In the genomic region with DNA sequence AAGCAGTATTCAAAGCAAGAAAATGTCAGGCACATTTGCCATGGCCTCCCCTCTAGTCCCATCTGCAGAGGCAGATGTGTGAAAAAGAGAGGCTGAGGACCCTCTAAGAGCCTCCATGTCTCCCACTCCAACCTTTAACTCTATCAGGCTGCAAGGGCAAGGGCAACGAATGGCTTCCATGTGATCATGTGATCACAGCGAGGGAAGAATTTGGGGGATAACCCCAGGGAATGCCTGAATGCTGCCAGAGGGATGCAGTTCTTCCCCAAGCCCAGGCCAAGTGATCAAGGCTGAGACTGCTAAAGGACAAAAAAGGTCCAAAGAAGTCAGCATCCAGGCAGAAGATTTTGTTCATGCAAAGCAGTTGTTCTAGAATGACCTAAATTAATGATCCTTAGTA, we compare ENCODE assay signal across 14 cellular contexts. TPM values are rescaled to one million over a fixed set of nuclear protein-coding genes. Genes with fewer than 3 reads are reported as not detected.
A peak's percentile ranks its signal among the peaks of the same experiment; 100 is the strongest.
DNase-seq lines count a peak whose midpoint lies in the region; ATAC-seq and TF ChIP-seq lines count a peak whose summit lies in the region.
"Had no signal": no experiment of that assay in that cellular context is flagged by ENCODE, and none has a peak within 500 bp of the region (broad histone marks: within the 10 kb centered on the region; RNA-seq: fewer than 3 reads in every experiment).

No MANE protein-coding gene starts in this region.

- H3K23ac ChIP-seq in H9 (ENCODE audit: insufficient read length, low read depth, low read length): no peak overlapping the region

- H3K27me3 Mint-ChIP-seq in H9 (ENCODE audit: low read depth) (no peaks in the 10 kb centered on the region), WTC11 (ENCODE audit: low read depth) (no peaks in the 10 kb centered on the region)

- no peak for TF ChIP-seq CTCF in H9 (conservative IDR thresholded peaks at IDR 0.05)
- no peak for TF ChIP-seq CTCF in WTC11 (IDR thresholded peaks at IDR 0.05)
- TF ChIP-seq CTCF in coronary artery (IDR thresholded peaks at IDR 0.05): no peak

- H2BK5ac ChIP-seq in H9 (ENCODE audit: insufficient read length, low read length): peak overlapping the region; percentile 55

- DNase-seq in H9: no peak
- no peak for DNase-seq in WTC11 (ENCODE audit: low spot score)
- no peak for DNase-seq in left ventricle myocardium superior
- DNase-seq in stimulated activated CD4-positive, alpha-beta T cell treated with anti-CD3 and anti-CD28 coated beads, Interleukin-4, amount 100 ng/mL, for 24 hours: no peak
- no peak for DNase-seq in MG63
- no peak for DNase-seq in coronary artery (ENCODE audit: low spot score)
- DNase-seq: BE2C; Caco-2; CD8-positive, alpha-beta T cell; GF-D8; HFFc6 had no signal

- no peaks in the 10 kb centered on the region for H3K9me3 ChIP-seq in H9 (ENCODE audit: control insufficient read depth, low read depth, low read length)
- no peaks in the 10 kb centered on the region for H3K9me3 ChIP-seq in iPS-15b (ENCODE audit: control insufficient read depth, insufficient read depth, low read length)
- no peaks in the 10 kb centered on the region for H3K9me3 ChIP-seq in MG63
- H3K9me3 ChIP-seq: BE2C, Caco-2, HAP-1 had no signal

- no peaks in the 10 kb centered on the region for H3K9me3 Mint-ChIP-seq in H9
- no peaks in the 10 kb centered on the region for H3K9me3 Mint-ChIP-seq in WTC11
- H3K9me3 Mint-ChIP-seq: CD8-positive, alpha-beta T cell; HFFc6 had no signal

- H2AK5ac ChIP-seq in H9 (ENCODE audit: insufficient read length, low read length): no peak overlapping the region

- H3K4me2 ChIP-seq in H9 (ENCODE audit: insufficient read depth, insufficient read length, low read length): no peak overlapping the region

- H3K27ac Mint-ChIP-seq in H9: peak overlapping the region in 1 of 3 experiments; percentile 76; a peak in 3 of 7 replicates
- no peak overlapping the region; the same call in 1 of the 2 replicates for H3K27ac Mint-ChIP-seq in WTC11
- H3K27ac Mint-ChIP-seq: CD8-positive, alpha-beta T cell; HFFc6 had no signal

- peaks cover 48 to 50% of the 10 kb centered on the region in 2 experiments for H3K4me1 Mint-ChIP-seq in H9
- peaks cover 61% of the 10 kb centered on the region for H3K4me1 Mint-ChIP-seq in WTC11

- H3K4me3 ChIP-seq in iPS-15b (ENCODE audit: low read depth, low read length): no peak overlapping the region
- no peak overlapping the region for H3K4me3 ChIP-seq in MG63
- no peak overlapping the region for H3K4me3 ChIP-seq in coronary artery
- H3K4me3 ChIP-seq: HAP-1 had no signal

- H3K4me1 ChIP-seq in H9 (ENCODE audit: insufficient read depth, low read length) (peaks cover 9% of the 10 kb centered on the region), iPS-15b (ENCODE audit: control insufficient read depth, insufficient read depth, low read length) (peaks cover 28% of the 10 kb centered on the region)
- H3K4me1 ChIP-seq: HAP-1 had no signal

- no peak overlapping the region for H3T11ph ChIP-seq in H9 (ENCODE audit: low read length)

- no peaks in the 10 kb centered on the region for H3K36me3 ChIP-seq in iPS-15b (ENCODE audit: control insufficient read depth, insufficient read depth, low read length)
- H3K36me3 ChIP-seq in MG63: no peaks in the 10 kb centered on the region
- H3K36me3 ChIP-seq: BE2C, HAP-1 had no signal

- peaks cover 3% of the 10 kb centered on the region for H3K23me2 ChIP-seq in H9 (ENCODE audit: insufficient read length, low read depth, low read length, poor library complexity, severe bottlenecking)

- H4K8ac ChIP-seq in H9 (replicated peaks; ENCODE audit: insufficient read length, low read depth, low read length): no peak overlapping the region

- intact Hi-C loops in left ventricle myocardium superior (cut with micrococcal nuclease): no loop called here

- no peak overlapping the region for H2BK120ac ChIP-seq in H9 (ENCODE audit: low read depth, low read length, poor library complexity, severe bottlenecking)

- H3K56ac ChIP-seq in H9 (ENCODE audit: insufficient read length, low read depth, low read length): no peak overlapping the region

- H3K9ac ChIP-seq in H9 (ENCODE audit: extremely low read depth, insufficient read length, low read length): no peak overlapping the region
- peak overlapping the region; percentile 12 for H3K9ac ChIP-seq in iPS-15b (ENCODE audit: low read depth, low read length)

- H3K27me3 ChIP-seq in H9 (ENCODE audit: insufficient read depth, low read length) (no peaks in the 10 kb centered on the region), iPS-15b (ENCODE audit: control insufficient read depth, insufficient read depth, low read length) (no peaks in the 10 kb centered on the region), MG63 (no peaks in the 10 kb centered on the region)
- H3K27me3 ChIP-seq: BE2C had no signal

- H3K18ac ChIP-seq in H9 (ENCODE audit: insufficient read length, low read depth, low read length): no peak overlapping the region

- H3K79me1 ChIP-seq in H9 (ENCODE audit: insufficient read depth, low read depth, low read length, poor library complexity, severe bottlenecking): peaks cover 4% of the 10 kb centered on the region

- WGBS in H9 (ENCODE audit: extremely low coverage, insufficient read length, low lambda C conversion rate): no CpG with 5 or more reads among the region's 2 CpGs

- POLR2A ChIA-PET in WTC11 (lab: Charles Lee): no interaction called here

- H2BK15ac ChIP-seq in H9 (ENCODE audit: low read depth, low read length): no peak overlapping the region

- H3K27ac ChIP-seq in H9 (ENCODE audit: insufficient read length, low read depth, low read length) (no peak overlapping the region), coronary artery (no peak overlapping the region)
- H3K27ac ChIP-seq: C4-2B had no signal

- no peak overlapping the region for H2BK12ac ChIP-seq in H9 (ENCODE audit: insufficient read length, low read depth, low read length)

- H3K79me2 ChIP-seq in H9 (ENCODE audit: insufficient read depth, low read length): peaks cover 59% of the 10 kb centered on the region

- H2BK20ac ChIP-seq in H9 (ENCODE audit: low read depth, low read length, poor library complexity, severe bottlenecking): no peak overlapping the region

- CTCF ChIA-PET in WTC11 (lab: Charles Lee): interaction anchor here (2.5 kb wide), 1 partner anchor 41 kb away, joined by 8 read pairs; no protein-coding TSS in a partner anchor

- H4K91ac ChIP-seq in H9 (ENCODE audit: insufficient read length, low read depth, low read length): no peak overlapping the region

- H4K20me1 ChIP-seq in H9 (ENCODE audit: control insufficient read depth, insufficient read depth, insufficient read length): no peaks in the 10 kb centered on the region

- H2AFZ ChIP-seq in H9 (ENCODE audit: low read length): no peak overlapping the region

- H3K36me3 Mint-ChIP-seq in H9 (ENCODE audit: insufficient read depth in 1 of 3, low read depth in 3 of 3) (peaks cover 0 to 6% (median 2%) of the 10 kb centered on the region in 3 experiments; a peak in 2 of 7 replicates), WTC11 (no peaks in the 10 kb centered on the region)

- H3K4me3 Mint-ChIP-seq in H9 (peak overlapping the region; percentile 9 to 52; a peak in 2 of 5 replicates), WTC11 (no peak overlapping the region)
- H3K4me3 Mint-ChIP-seq: CD8-positive, alpha-beta T cell; HFFc6 had no signal

- H3K14ac ChIP-seq in H9 (ENCODE audit: insufficient read depth, low read length): no peak overlapping the region

- ATAC-seq in WTC11 (no peak), left ventricle myocardium superior (no peak)
- ATAC-seq: CD8-positive, alpha-beta T cell had no signal

- no peak overlapping the region for H4K5ac ChIP-seq in H9 (ENCODE audit: insufficient read length, low read depth, low read length)

- no peak overlapping the region for H3K4ac ChIP-seq in H9 (ENCODE audit: low read depth, low read length)

TF ChIP-seq in WTC11, 78 proteins besides CTCF, POLR2A, EP300 and RAD21 (continues in another document):
- no peak for TF ChIP-seq GTF2I (CRISPR knock-in tag; conservative IDR thresholded peaks at IDR 0.05)
- TF ChIP-seq ELF4 (CRISPR knock-in tag; IDR thresholded peaks at IDR 0.05; ENCODE audit: low read depth): no peak
- TF ChIP-seq, protein P1, sequence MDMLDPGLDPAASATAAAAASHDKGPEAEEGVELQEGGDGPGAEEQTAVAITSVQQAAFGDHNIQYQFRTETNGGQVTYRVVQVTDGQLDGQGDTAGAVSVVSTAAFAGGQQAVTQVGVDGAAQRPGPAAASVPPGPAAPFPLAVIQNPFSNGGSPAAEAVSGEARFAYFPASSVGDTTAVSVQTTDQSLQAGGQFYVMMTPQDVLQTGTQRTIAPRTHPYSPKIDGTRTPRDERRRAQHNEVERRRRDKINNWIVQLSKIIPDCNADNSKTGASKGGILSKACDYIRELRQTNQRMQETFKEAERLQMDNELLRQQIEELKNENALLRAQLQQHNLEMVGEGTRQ (CRISPR knock-in tag; IDR thresholded peaks at IDR 0.05): peak; percentile 78
- no peak for TF ChIP-seq JAZF1 (CRISPR knock-in tag; IDR thresholded peaks at IDR 0.05)
- TF ChIP-seq ZNF121 (CRISPR knock-in tag; IDR thresholded peaks at IDR 0.05): no peak
- TF ChIP-seq, protein P2, sequence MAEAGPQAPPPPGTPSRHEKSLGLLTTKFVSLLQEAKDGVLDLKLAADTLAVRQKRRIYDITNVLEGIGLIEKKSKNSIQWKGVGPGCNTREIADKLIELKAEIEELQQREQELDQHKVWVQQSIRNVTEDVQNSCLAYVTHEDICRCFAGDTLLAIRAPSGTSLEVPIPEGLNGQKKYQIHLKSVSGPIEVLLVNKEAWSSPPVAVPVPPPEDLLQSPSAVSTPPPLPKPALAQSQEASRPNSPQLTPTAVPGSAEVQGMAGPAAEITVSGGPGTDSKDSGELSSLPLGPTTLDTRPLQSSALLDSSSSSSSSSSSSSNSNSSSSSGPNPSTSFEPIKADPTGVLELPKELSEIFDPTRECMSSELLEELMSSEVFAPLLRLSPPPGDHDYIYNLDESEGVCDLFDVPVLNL (CRISPR knock-in tag; IDR thresholded peaks at IDR 0.05; ENCODE audit: borderline replicate concordance, low read depth): no peak
- peak; percentile 74 for TF ChIP-seq USF1 (CRISPR knock-in tag; IDR thresholded peaks at IDR 0.05)
- TF ChIP-seq, protein P3, sequence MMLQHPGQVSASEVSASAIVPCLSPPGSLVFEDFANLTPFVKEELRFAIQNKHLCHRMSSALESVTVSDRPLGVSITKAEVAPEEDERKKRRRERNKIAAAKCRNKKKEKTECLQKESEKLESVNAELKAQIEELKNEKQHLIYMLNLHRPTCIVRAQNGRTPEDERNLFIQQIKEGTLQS (CRISPR knock-in tag; conservative IDR thresholded peaks at IDR 0.05): no peak

RNA-seq across cellular contexts. Expression of gene CHD6, which starts 4.9 kb away (rescaled TPM):
- total RNA-seq in H9 (2021): 48.2 and 51.5 TPM in 2 replicates
- 52.1 to 61.9 TPM (median 52.8 TPM) in 3 replicates for total RNA-seq in WTC11 (2021)
- 36.8 TPM for total RNA-seq in left ventricle myocardium superior
- 16.1 and 27.2 TPM in 2 replicates for total RNA-seq in MG63 (2014; rRNA removed; shearing (Covaris generic); ENCODE audit: low replicate concordance)
